ENCODE assay signal across 10 cellular contexts in the genomic region with DNA sequence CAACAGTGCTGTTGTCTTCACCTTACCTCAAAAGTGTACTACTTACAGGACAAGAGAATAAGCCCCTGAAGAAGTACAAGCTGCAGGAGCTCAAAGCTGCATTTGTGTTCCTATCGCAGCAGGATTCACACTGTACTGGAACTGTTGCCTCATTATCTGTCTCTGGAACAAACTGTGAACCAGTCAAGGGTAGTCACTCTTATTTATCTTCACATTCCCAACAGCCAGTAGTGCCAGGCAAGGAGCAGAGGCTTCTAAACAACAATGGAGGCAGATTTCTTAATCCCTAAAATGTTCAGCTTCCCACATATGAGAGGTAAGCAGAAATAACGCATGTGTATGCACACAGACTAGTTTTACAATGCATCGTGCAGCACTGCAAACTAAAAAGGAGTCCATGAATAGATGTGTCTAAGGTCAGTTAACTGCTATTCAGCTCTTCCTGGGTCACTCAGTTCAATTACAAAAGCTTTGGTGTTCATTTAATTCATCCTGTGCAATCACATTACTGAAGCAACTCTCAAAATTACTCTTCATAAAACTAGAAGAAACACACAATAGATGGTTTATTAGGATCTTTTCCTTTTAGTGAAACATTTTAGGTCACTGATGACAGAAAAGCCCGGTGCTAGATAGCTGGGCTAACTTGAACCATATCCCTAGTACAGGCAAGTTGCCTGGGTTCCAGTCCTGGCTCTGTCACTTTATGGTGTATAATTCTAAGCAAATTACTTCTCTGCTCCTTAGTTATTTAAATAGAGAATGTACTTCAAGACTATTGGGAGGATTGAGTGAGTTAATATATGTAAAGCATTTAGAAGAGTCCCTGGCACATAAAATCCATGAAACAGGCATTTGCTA. TPM values are rescaled to one million over a fixed set of nuclear protein-coding genes. Genes with fewer than 3 reads are reported as not detected.
DNase-seq lines count a peak whose midpoint lies in the region; ATAC-seq and TF ChIP-seq lines count a peak whose summit lies in the region.
"Had no signal": no experiment of that assay in that cellular context is flagged by ENCODE, and none has a peak within 500 bp of the region (broad histone marks: within the 10 kb centered on the region; RNA-seq: fewer than 3 reads in every experiment).

No MANE protein-coding gene starts in this region.

- no peak overlapping the region for H3K23ac ChIP-seq in mesenchymal stem cell (ENCODE audit: low read length in 2 of 2)

- no peak for ATAC-seq in stimulated activated effector memory CD8-positive, alpha-beta T cell treated with anti-CD3 and anti-CD28 coated beads, Interleukin-12 subunit alpha, Interleukin-12 subunit beta, amount 100 ng/mL, for 72 hours
- ATAC-seq in HG02981 (IDR thresholded peaks at IDR 0.05; ENCODE audit: unreplicated experiment): no peak
- ATAC-seq in GM18498 (IDR thresholded peaks at IDR 0.05; ENCODE audit: unreplicated experiment): no peak
- ATAC-seq: foreskin keratinocyte had no signal

- H3K4me2 ChIP-seq in mammary epithelial cell (ENCODE audit: insufficient read depth, low read depth, low read length) (peak overlapping the region; percentile 5), mesenchymal stem cell (ENCODE audit: low read length, poor library complexity, severe bottlenecking) (no peak overlapping the region)

- no peak overlapping the region for H2AFZ ChIP-seq in mammary epithelial cell (ENCODE audit: low read depth, low read length)
- H2AFZ ChIP-seq in mesenchymal stem cell (ENCODE audit: low read depth, low read length): no peak overlapping the region

- H3K18ac ChIP-seq in mesenchymal stem cell (ENCODE audit: low read depth in 1 of 2, low read length in 2 of 2): no peak overlapping the region

- peaks cover 65% of the 10 kb centered on the region for H3K79me2 ChIP-seq in mammary epithelial cell (ENCODE audit: insufficient read depth, low read length)

- H3K36me3 ChIP-seq in mammary epithelial cell (ENCODE audit: insufficient read depth, low read length) (peaks cover 3% of the 10 kb centered on the region), mesenchymal stem cell (ENCODE audit: control insufficient read depth in 1 of 2, insufficient read depth in 2 of 2, low read depth in 1 of 2, low read length in 2 of 2) (peaks cover 6 to 13% of the 10 kb centered on the region in 2 experiments)

- intact Hi-C loops in mammary epithelial cell (cut with micrococcal nuclease): no loop called here

- dilution Hi-C loops in mammary epithelial cell (cut with HindIII; ENCODE audit: low sequenced_read_pairs): no loop called here

- H3K9me3 Mint-ChIP-seq in stimulated activated effector memory CD8-positive, alpha-beta T cell treated with anti-CD3 and anti-CD28 coated beads, Interleukin-12 subunit alpha, Interleukin-12 subunit beta, amount 100 ng/mL, for 72 hours: no peaks in the 10 kb centered on the region

- TF ChIP-seq CTCF in HFF-Myc (IDR thresholded peaks at IDR 0.05; ENCODE audit: low read depth, low read length, missing control alignments): no peak
- TF ChIP-seq CTCF in mammary epithelial cell (conservative IDR thresholded peaks at IDR 0.05 in 1 of 2, IDR thresholded peaks at IDR 0.05 in 1 of 2; ENCODE audit: extremely low read depth in 1 of 2, insufficient read depth in 1 of 2, low read depth in 1 of 2, low read length in 2 of 2): no peak

- no TSS peak for BruUV-seq in mammary epithelial cell (replicated peaks; lab: Mats Ljungman, UMichigan)

- no peak overlapping the region for H2BK15ac ChIP-seq in mesenchymal stem cell (ENCODE audit: low read depth, poor library complexity, severe bottlenecking)

- H3K27me3 ChIP-seq in mammary epithelial cell (ENCODE audit: insufficient read depth, low read length) (no peaks in the 10 kb centered on the region), mesenchymal stem cell (ENCODE audit: control insufficient read depth in 1 of 2, insufficient read depth in 1 of 2, low read length in 2 of 2) (no peaks in the 10 kb centered on the region)
- H3K27me3 ChIP-seq: foreskin keratinocyte had no signal

- peak overlapping the region; percentile 79 for H3K27ac Mint-ChIP-seq in stimulated activated effector memory CD8-positive, alpha-beta T cell treated with anti-CD3 and anti-CD28 coated beads, Interleukin-12 subunit alpha, Interleukin-12 subunit beta, amount 100 ng/mL, for 72 hours

- H3K4me3 Mint-ChIP-seq in stimulated activated effector memory CD8-positive, alpha-beta T cell treated with anti-CD3 and anti-CD28 coated beads, Interleukin-12 subunit alpha, Interleukin-12 subunit beta, amount 100 ng/mL, for 72 hours: peak overlapping the region; percentile 77

- CTCF ChIA-PET in mammary epithelial cell (lab: Charles Lee; ENCODE audit: low non-redundant PET): no interaction called here

- H2BK120ac ChIP-seq in mesenchymal stem cell (ENCODE audit: low read depth, low read length): no peak overlapping the region

- H2BK12ac ChIP-seq in mesenchymal stem cell (ENCODE audit: low read length in 2 of 2): no peak overlapping the region

- no peak overlapping the region for H3K14ac ChIP-seq in mesenchymal stem cell (ENCODE audit: low read length in 2 of 2)

- H2BK5ac ChIP-seq in mesenchymal stem cell (ENCODE audit: low read depth, low read length, poor library complexity, severe bottlenecking): no peak overlapping the region

- H4K91ac ChIP-seq in mesenchymal stem cell (ENCODE audit: low read length): no peak overlapping the region

- no peak overlapping the region for H3K4ac ChIP-seq in mesenchymal stem cell (ENCODE audit: low read depth in 1 of 2, low read length in 2 of 2)

- H2AK5ac ChIP-seq in mesenchymal stem cell (ENCODE audit: low read length, severe bottlenecking): no peak overlapping the region

- H3K27ac ChIP-seq in mammary epithelial cell (ENCODE audit: insufficient read depth, low read depth, low read length): no peak overlapping the region
- H3K27ac ChIP-seq in mesenchymal stem cell (ENCODE audit: low read length, poor library complexity, severe bottlenecking): no peak overlapping the region
- H3K27ac ChIP-seq: foreskin keratinocyte had no signal

- peaks cover 23% of the 10 kb centered on the region for H3K36me3 Mint-ChIP-seq in stimulated activated effector memory CD8-positive, alpha-beta T cell treated with anti-CD3 and anti-CD28 coated beads, Interleukin-12 subunit alpha, Interleukin-12 subunit beta, amount 100 ng/mL, for 72 hours

- H4K8ac ChIP-seq in mesenchymal stem cell (ENCODE audit: low read length): no peak overlapping the region

- peaks cover 21% of the 10 kb centered on the region for H3K4me1 ChIP-seq in mammary epithelial cell (ENCODE audit: insufficient read depth, low read length)
- H3K4me1 ChIP-seq in mesenchymal stem cell (ENCODE audit: control insufficient read depth, insufficient read depth, low read depth, low read length): peaks cover 7% of the 10 kb centered on the region

- no peaks in the 10 kb centered on the region for H4K20me1 ChIP-seq in mammary epithelial cell (ENCODE audit: insufficient read depth, low read length)

- H3K4me1 Mint-ChIP-seq in stimulated activated effector memory CD8-positive, alpha-beta T cell treated with anti-CD3 and anti-CD28 coated beads, Interleukin-12 subunit alpha, Interleukin-12 subunit beta, amount 100 ng/mL, for 72 hours: peaks cover 54% of the 10 kb centered on the region

- H3K9ac ChIP-seq in mammary epithelial cell (ENCODE audit: insufficient read depth, low read length) (no peak overlapping the region), mesenchymal stem cell (ENCODE audit: low read length) (peak overlapping the region; percentile 92)

- H3K9me3 ChIP-seq in mammary epithelial cell (replicated peaks; ENCODE audit: insufficient read depth, low read length): no peaks in the 10 kb centered on the region
- no peaks in the 10 kb centered on the region for H3K9me3 ChIP-seq in mesenchymal stem cell (ENCODE audit: control insufficient read depth, low read length)

- H3K79me1 ChIP-seq in mesenchymal stem cell (replicated peaks; ENCODE audit: low read length, poor library complexity, severe bottlenecking): peaks cover 8% of the 10 kb centered on the region

- in situ Hi-C loops in mammary epithelial cell (cut with MboI; ENCODE audit: low sequenced_read_pairs in 2 of 2): no loop called here

- peak overlapping the region; percentile 26 for H3K4me3 ChIP-seq in HFF-Myc (replicated peaks; ENCODE audit: low read depth, low read length)
- H3K4me3 ChIP-seq in mammary epithelial cell (replicated peaks in 1 of 3; ENCODE audit: insufficient read depth in 1 of 3, low read depth in 2 of 3, low read length in 3 of 3): no peak overlapping the region
- H3K4me3 ChIP-seq in mesenchymal stem cell (ENCODE audit: insufficient read depth in 1 of 2, low read depth in 1 of 2, low read length in 2 of 2): peak overlapping the region in 1 of 2 experiments; percentile 90

- no peak for DNase-seq in HFF-Myc (ENCODE audit: extremely low read depth, low read depth)
- no peak for DNase-seq in mammary epithelial cell
- no peak for DNase-seq in mesenchymal stem cell
- DNase-seq in stimulated activated effector memory CD8-positive, alpha-beta T cell treated with anti-CD3 and anti-CD28 coated beads, Interleukin-12 subunit alpha, Interleukin-12 subunit beta, amount 100 ng/mL, for 72 hours (ENCODE audit: low spot score in 2 of 2): no peak
- DNase-seq in NCI-H2171 (lab: John Stamatoyannopoulos, UW): no peak
- DNase-seq in cerebellar cortex (ENCODE audit: low spot score): no peak
- DNase-seq: foreskin keratinocyte, NCI-H446 had no signal

- 69% methylated on average over 3 of the region's 4 CpGs for WGBS in mammary epithelial cell (ENCODE audit: low coverage, missing lambda C conversion rate)
- WGBS in mesenchymal stem cell: 84% methylated on average over 4 of the region's 4 CpGs

RNA-seq across cellular contexts. Expression of gene APPL2, which starts 2.7 kb away (rescaled TPM):
- total RNA-seq in mammary epithelial cell: 10 to 100 TPM; 32.1 to 36.0 TPM
- polyA plus RNA-seq in mammary epithelial cell: 13.2 TPM
- polyA minus RNA-seq in mammary epithelial cell: 6.7 TPM
- polyA plus RNA-seq in mesenchymal stem cell (2013, experiment 1 of 2): 14.5 TPM
- 16.6 TPM for polyA plus RNA-seq in mesenchymal stem cell (2013, experiment 2 of 2)
